8 cellular contexts compared by ENCODE assay signal in the genomic region with DNA sequence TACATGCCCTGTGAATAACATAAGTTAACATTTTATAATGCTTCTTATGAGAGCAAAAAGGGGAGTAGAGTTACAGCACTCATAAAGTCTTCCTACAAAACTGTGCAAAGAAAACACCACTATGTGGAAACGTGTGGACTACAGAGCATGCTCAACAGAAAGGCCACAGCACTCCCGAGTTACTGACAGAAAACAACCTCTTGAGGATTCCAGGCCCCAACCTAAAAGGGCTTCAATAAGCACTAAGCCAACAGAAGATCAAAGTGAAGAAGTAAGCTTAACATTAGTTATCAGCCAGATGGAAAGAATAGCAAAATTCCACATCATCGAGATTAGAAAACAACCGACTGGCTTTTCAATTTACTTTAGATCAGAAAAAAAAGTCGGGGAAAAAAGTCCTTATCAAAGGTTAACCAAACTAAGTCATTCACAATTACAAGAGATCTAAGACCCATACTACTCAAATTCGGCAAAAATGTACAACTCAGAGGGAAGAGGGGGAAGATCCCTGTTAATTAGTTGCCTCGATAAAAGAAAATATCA. TPM values are rescaled to one million over a fixed set of nuclear protein-coding genes. Genes with fewer than 3 reads are reported as not detected.
A peak's percentile ranks its signal among the peaks of the same experiment; 100 is the strongest.
DNase-seq lines count a peak whose midpoint lies in the region; ATAC-seq and TF ChIP-seq lines count a peak whose summit lies in the region.

No MANE protein-coding gene starts in this region.

- H3K4me3 ChIP-seq in HUES64 (ENCODE audit: low read length), result peak overlapping the region; percentile 94
- peak overlapping the region; percentile 96 for H3K4me3 ChIP-seq in adipocyte (ENCODE audit: low read length)
- peak overlapping the region; percentile 96 for H3K4me3 ChIP-seq in iPS-20b (ENCODE audit: low read length)

- no peak for ATAC-seq in stimulated activated naive B cell treated with anti-CD40 and anti-IgM and Interleukin-4, amounts not matched to agents 10 μg/mL and 1 μg/mL and 100 μg/mL, for 72 hours (replicated peaks)
- ATAC-seq in activated CD4-positive, CD25-positive, alpha-beta regulatory T cell treated with anti-CD3 and anti-CD28 coated beads, Interleukin-2, amount 50 U/mL, for 24 hours, result no peak
- ATAC-seq in GM21737 (IDR thresholded peaks at IDR 0.05; ENCODE audit: unreplicated experiment) (no peak), GM21529 (IDR thresholded peaks at IDR 0.05; ENCODE audit: unreplicated experiment) (no peak)

- H3K9ac ChIP-seq in HUES64 (ENCODE audit: low read depth, low read length), result peak overlapping the region; percentile 85
- peak overlapping the region; percentile 97 for H3K9ac ChIP-seq in adipocyte (ENCODE audit: low read length)
- peak overlapping the region; percentile 87; the same call in 1 of the 2 replicates for H3K9ac ChIP-seq in iPS-20b (ENCODE audit: low read depth, low read length)

- H3K4me3 Mint-ChIP-seq in Calu3 (ENCODE audit: low read depth, unreplicated experiment), result peak overlapping the region; percentile 89
- H3K4me3 Mint-ChIP-seq in stimulated activated naive B cell treated with anti-CD40 and anti-IgM and Interleukin-4, amounts not matched to agents 10 μg/mL and 1 μg/mL and 100 μg/mL, for 72 hours, result peak overlapping the region; percentile 94 to 95

- no peaks in the 10 kb centered on the region for H3K9me3 Mint-ChIP-seq in Calu3 (ENCODE audit: low read depth, unreplicated experiment)
- no peaks in the 10 kb centered on the region for H3K9me3 Mint-ChIP-seq in stimulated activated naive B cell treated with anti-CD40 and anti-IgM and Interleukin-4, amounts not matched to agents 10 μg/mL and 1 μg/mL and 100 μg/mL, for 72 hours

- no TSS peak for BruUV-seq in Calu3 (replicated peaks; lab: Mats Ljungman, UMichigan)

- H3K36me3 ChIP-seq in HUES64 (ENCODE audit: insufficient read depth, low read length), result no peaks in the 10 kb centered on the region
- H3K36me3 ChIP-seq in adipocyte (ENCODE audit: control insufficient read depth, insufficient read depth, low read length, severe bottlenecking), result no peaks in the 10 kb centered on the region
- H3K36me3 ChIP-seq in iPS-20b (ENCODE audit: insufficient read depth, low read depth, low read length), result no peaks in the 10 kb centered on the region

- 14% methylated on average over 7 of the region's 7 CpGs for WGBS in HUES64

- peaks cover 67% of the 10 kb centered on the region for H3K4me1 Mint-ChIP-seq in Calu3 (ENCODE audit: low read depth, unreplicated experiment)
- peaks cover 25 to 59% of the 10 kb centered on the region in 2 donors for H3K4me1 Mint-ChIP-seq in stimulated activated naive B cell treated with anti-CD40 and anti-IgM and Interleukin-4, amounts not matched to agents 10 μg/mL and 1 μg/mL and 100 μg/mL, for 72 hours

- DNase-seq in Calu3 (no peak), adipocyte (ENCODE audit: low read depth) (peak; percentile 72)
- no peak for DNase-seq in stimulated activated naive B cell treated with anti-CD40 and anti-IgM and Interleukin-4, amounts not matched to agents 10 μg/mL and 1 μg/mL and 100 μg/mL, for 72 hours

- no peaks in the 10 kb centered on the region for H3K9me3 ChIP-seq in HUES64 (ENCODE audit: insufficient read depth, low read depth, low read length)
- H3K9me3 ChIP-seq in adipocyte (ENCODE audit: control insufficient read depth, low read length), result no peaks in the 10 kb centered on the region
- H3K9me3 ChIP-seq in iPS-20b (ENCODE audit: insufficient read depth, low read depth, low read length), result no peaks in the 10 kb centered on the region

- H3K27ac ChIP-seq in HUES64 (ENCODE audit: low read depth, low read length) (no peak overlapping the region), iPS-20b (ENCODE audit: low read length) (peak overlapping the region; percentile 25)

- TF ChIP-seq CTCF in Calu3 (IDR thresholded peaks at IDR 0.05; ENCODE audit: unreplicated experiment), result no peak

- intact Hi-C loops in Calu3 (cut with micrococcal nuclease; ENCODE audit: unreplicated experiment), result no loop called here

- CTCF ChIA-PET in Calu3 (lab: Charles Lee), result interaction anchor here (0.8 to 2.4 kb wide), 4 partner anchors 17 to 89 kb away, joined by 3 to 9 read pairs (median 4); no protein-coding TSS in a partner anchor

- peaks cover 53% of the 10 kb centered on the region for H3K36me3 Mint-ChIP-seq in Calu3 (ENCODE audit: insufficient read depth, unreplicated experiment)
- peaks cover 4 to 7% of the 10 kb centered on the region in 2 donors for H3K36me3 Mint-ChIP-seq in stimulated activated naive B cell treated with anti-CD40 and anti-IgM and Interleukin-4, amounts not matched to agents 10 μg/mL and 1 μg/mL and 100 μg/mL, for 72 hours

- H3K4me1 ChIP-seq in HUES64 (ENCODE audit: insufficient read depth, low read length), result peaks cover 20% of the 10 kb centered on the region; the same call in 1 of the 2 replicates
- H3K4me1 ChIP-seq in adipocyte (ENCODE audit: control insufficient read depth, insufficient read depth, low read length), result peaks cover 40% of the 10 kb centered on the region
- H3K4me1 ChIP-seq in iPS-20b (ENCODE audit: insufficient read depth, low read length), result peaks cover 18% of the 10 kb centered on the region; the same call in 1 of the 2 replicates

- no peaks in the 10 kb centered on the region for H3K27me3 Mint-ChIP-seq in Calu3 (ENCODE audit: unreplicated experiment)
- H3K27me3 Mint-ChIP-seq in stimulated activated naive B cell treated with anti-CD40 and anti-IgM and Interleukin-4, amounts not matched to agents 10 μg/mL and 1 μg/mL and 100 μg/mL, for 72 hours, result no peaks in the 10 kb centered on the region

- H3K27me3 ChIP-seq in HUES64 (ENCODE audit: insufficient read depth, low read length), result peaks cover 11% of the 10 kb centered on the region; the same call in 1 of the 2 replicates
- no peaks in the 10 kb centered on the region for H3K27me3 ChIP-seq in adipocyte (replicated peaks; ENCODE audit: control insufficient read depth, insufficient read depth, low read length)
- peaks cover 5% of the 10 kb centered on the region for H3K27me3 ChIP-seq in iPS-20b (ENCODE audit: insufficient read depth, low read length)

- peak overlapping the region; percentile 88 for H3K27ac Mint-ChIP-seq in Calu3 (ENCODE audit: unreplicated experiment)
- peak overlapping the region; percentile 99 for H3K27ac Mint-ChIP-seq in stimulated activated naive B cell treated with anti-CD40 and anti-IgM and Interleukin-4, amounts not matched to agents 10 μg/mL and 1 μg/mL and 100 μg/mL, for 72 hours

RNA-seq across cellular contexts. Expression of a gene that starts 1.5 kb away (rescaled TPM):
- 54.2 and 58.7 TPM in 2 replicates for total RNA-seq in Calu3 (2022)
- polyA plus RNA-seq in HUES64 (2013, experiment 1 of 2), result 29.0 TPM
- 32.0 TPM for polyA plus RNA-seq in HUES64 (2013, experiment 2 of 2)
